ENCODE assay signal across 14 cellular contexts in genomic region chr17:2008332-2009126, GRCh38. TPM values are rescaled to one million over a fixed set of nuclear protein-coding genes. Genes with fewer than 3 reads are reported as not detected.
DNase-seq lines count a peak whose midpoint lies in the region; ATAC-seq and TF ChIP-seq lines count a peak whose summit lies in the region.
"Had no signal": no experiment of that assay in that cellular context is flagged by ENCODE, and none has a peak within 500 bp of the region (broad histone marks: within the 10 kb centered on the region; RNA-seq: fewer than 3 reads in every experiment).

No MANE protein-coding gene starts in this region.

- no peaks in the 10 kb centered on the region for H3K4me1 ChIP-seq in OCI-LY7 (ENCODE audit: insufficient read depth, low read length, poor library complexity, severe bottlenecking)

- DNase-seq in T-helper 2 cell treated with Interferon-gamma antibody and Interleukin-4, amounts not matched to agents 5 μg/mL and 100 μg/mL, for 36 hours (ENCODE audit: low spot score) = no peak
- no peak for DNase-seq in T-helper 2 cell
- no peak for DNase-seq in nephron progenitor cell
- no peak for DNase-seq in OCI-LY7 (ENCODE audit: low spot score)
- DNase-seq in activated naive CD4-positive, alpha-beta T cell treated with anti-CD3 and anti-CD28 coated beads, Interleukin-2, amount 10 ng/mL, durations not matched to agents 7 days and 5 days = no peak
- DNase-seq in activated T-cell treated with anti-CD3 and anti-CD28 coated beads for 4 hours = no peak
- DNase-seq: Calu3, NCI-H1417, NCI-H1930, NCI-H510A, NCI-H82 had no signal

- no peaks in the 10 kb centered on the region for H4K20me1 ChIP-seq in OCI-LY7 (ENCODE audit: insufficient read depth, low read length)

- peak overlapping the region; percentile 37 for H3K27ac Mint-ChIP-seq in T-helper 2 cell treated with Interferon-gamma antibody and Interleukin-4, amounts not matched to agents 5 μg/mL and 100 μg/mL, for 36 hours
- H3K27ac Mint-ChIP-seq in brain (peak overlapping the region in 4 of 5 experiments; percentile 21 to 35 (median 24)), nephron progenitor cell (peak overlapping the region; percentile 83)
- no peak overlapping the region for H3K27ac Mint-ChIP-seq in activated naive CD4-positive, alpha-beta T cell treated with anti-CD3 and anti-CD28 coated beads, Interleukin-2, amount 10 ng/mL, durations not matched to agents 7 days and 5 days

- H3K27me3 Mint-ChIP-seq in T-helper 2 cell treated with Interferon-gamma antibody and Interleukin-4, amounts not matched to agents 5 μg/mL and 100 μg/mL, for 36 hours (ENCODE audit: low read depth) = peaks cover 10% of the 10 kb centered on the region
- peaks cover 9% of the 10 kb centered on the region for H3K27me3 Mint-ChIP-seq in brain
- peaks cover 12% of the 10 kb centered on the region for H3K27me3 Mint-ChIP-seq in nephron progenitor cell (ENCODE audit: low read depth, poor library complexity)
- peaks cover 34% of the 10 kb centered on the region for H3K27me3 Mint-ChIP-seq in activated naive CD4-positive, alpha-beta T cell treated with anti-CD3 and anti-CD28 coated beads, Interleukin-2, amount 10 ng/mL, durations not matched to agents 7 days and 5 days

- no peaks in the 10 kb centered on the region for H3K79me2 ChIP-seq in OCI-LY7 (ENCODE audit: insufficient read depth, low read depth, low read length)

- POLR2A ChIA-PET in OCI-LY7 (lab: Charles Lee) = no interaction called here

- H3K4me2 ChIP-seq in OCI-LY7 (ENCODE audit: low read length) = no peak overlapping the region

- intact Hi-C loops in OCI-LY7 (cut with micrococcal nuclease; ENCODE audit: unreplicated experiment) = no loop called here

- no peaks in the 10 kb centered on the region for H3K9me3 Mint-ChIP-seq in T-helper 2 cell treated with Interferon-gamma antibody and Interleukin-4, amounts not matched to agents 5 μg/mL and 100 μg/mL, for 36 hours
- H3K9me3 Mint-ChIP-seq in brain = peaks cover 0 to 12% (median 9%) of the 10 kb centered on the region in 5 experiments
- H3K9me3 Mint-ChIP-seq in nephron progenitor cell = peaks cover 8% of the 10 kb centered on the region
- no peaks in the 10 kb centered on the region for H3K9me3 Mint-ChIP-seq in activated naive CD4-positive, alpha-beta T cell treated with anti-CD3 and anti-CD28 coated beads, Interleukin-2, amount 10 ng/mL, durations not matched to agents 7 days and 5 days

- BruUV-seq in OCI-LY7 (replicated peaks; lab: Mats Ljungman, UMichigan) = no TSS peak

- CTCF ChIA-PET in OCI-LY7 (lab: Charles Lee; ENCODE audit: unreplicated experiment) = no interaction called here
- CTCF ChIA-PET in activated naive CD4-positive, alpha-beta T cell treated with anti-CD3 and anti-CD28 coated beads, Interleukin-2, amount 10 ng/mL, durations not matched to agents 7 days and 5 days (lab: Charles Lee) = no interaction called here

- TF ChIP-seq CTCF in brain (conservative IDR thresholded peaks at IDR 0.05) (no peak), nephron progenitor cell (IDR thresholded peaks at IDR 0.05) (no peak), OCI-LY7 (conservative IDR thresholded peaks at IDR 0.05; ENCODE audit: low read length) (no peak)

- no peak overlapping the region for H3K4me3 ChIP-seq in OCI-LY7 (ENCODE audit: low read depth, low read length, poor library complexity, severe bottlenecking)
- H3K4me3 ChIP-seq: SJSA1 had no signal

- H3K36me3 Mint-ChIP-seq in T-helper 2 cell treated with Interferon-gamma antibody and Interleukin-4, amounts not matched to agents 5 μg/mL and 100 μg/mL, for 36 hours (ENCODE audit: low read depth) = no peaks in the 10 kb centered on the region
- H3K36me3 Mint-ChIP-seq in brain (peaks cover 15% of the 10 kb centered on the region), nephron progenitor cell (ENCODE audit: low read depth) (no peaks in the 10 kb centered on the region)
- no peaks in the 10 kb centered on the region for H3K36me3 Mint-ChIP-seq in activated naive CD4-positive, alpha-beta T cell treated with anti-CD3 and anti-CD28 coated beads, Interleukin-2, amount 10 ng/mL, durations not matched to agents 7 days and 5 days

- H3K36me3 ChIP-seq in OCI-LY7 (ENCODE audit: insufficient read depth, low read length) = no peaks in the 10 kb centered on the region
- H3K36me3 ChIP-seq: SJSA1 had no signal

- H3K27ac ChIP-seq in OCI-LY7 (ENCODE audit: low read depth, low read length, poor library complexity, severe bottlenecking) = no peak overlapping the region
- H3K27ac ChIP-seq: SJSA1 had no signal

- H3K4me1 Mint-ChIP-seq in T-helper 2 cell treated with Interferon-gamma antibody and Interleukin-4, amounts not matched to agents 5 μg/mL and 100 μg/mL, for 36 hours (ENCODE audit: low read depth) = peaks cover 3% of the 10 kb centered on the region
- peaks cover 17% of the 10 kb centered on the region for H3K4me1 Mint-ChIP-seq in brain
- peaks cover 40% of the 10 kb centered on the region for H3K4me1 Mint-ChIP-seq in nephron progenitor cell
- H3K4me1 Mint-ChIP-seq in activated naive CD4-positive, alpha-beta T cell treated with anti-CD3 and anti-CD28 coated beads, Interleukin-2, amount 10 ng/mL, durations not matched to agents 7 days and 5 days = peaks cover 4% of the 10 kb centered on the region

- H3K9me2 ChIP-seq in OCI-LY7 (ENCODE audit: insufficient read depth, low read length) = no peaks in the 10 kb centered on the region

- no peak overlapping the region for H3K4me3 Mint-ChIP-seq in T-helper 2 cell treated with Interferon-gamma antibody and Interleukin-4, amounts not matched to agents 5 μg/mL and 100 μg/mL, for 36 hours
- no peak overlapping the region for H3K4me3 Mint-ChIP-seq in brain
- no peak overlapping the region for H3K4me3 Mint-ChIP-seq in nephron progenitor cell
- no peak overlapping the region for H3K4me3 Mint-ChIP-seq in activated naive CD4-positive, alpha-beta T cell treated with anti-CD3 and anti-CD28 coated beads, Interleukin-2, amount 10 ng/mL, durations not matched to agents 7 days and 5 days

- H3K9me3 ChIP-seq in OCI-LY7 (ENCODE audit: low read length) = no peaks in the 10 kb centered on the region
- H3K9me3 ChIP-seq: SJSA1 had no signal

- no peak for ATAC-seq in GM19023 (IDR thresholded peaks at IDR 0.05; ENCODE audit: unreplicated experiment)

- H2AFZ ChIP-seq in OCI-LY7 (ENCODE audit: low read length) = no peak overlapping the region

RNA-seq across cellular contexts. Expression of gene RTN4RL1, which starts 16.6 kb away (rescaled TPM):
- polyA plus RNA-seq in brain (ENCODE audit: insufficient read depth, low read depth, low replicate concordance) = 4.3 TPM
- total RNA-seq in OCI-LY7 (2014; rRNA removed; shearing (Covaris generic)) = not detected in 2 replicates
- total RNA-seq in OCI-LY7 (2022) = not detected in 2 replicates
- total RNA-seq: Calu3, SJSA1 had no signal

RNA-seq across cellular contexts. Expression of gene DPH1, which starts 21.4 kb away (rescaled TPM):
- polyA plus RNA-seq in brain (ENCODE audit: insufficient read depth, low read depth, low replicate concordance) = 18.6 TPM
- 26.5 and 30.4 TPM in 2 replicates for total RNA-seq in OCI-LY7 (2014; rRNA removed; shearing (Covaris generic))
- total RNA-seq in OCI-LY7 (2022) = 35.1 and 42.6 TPM in 2 replicates

RNA-seq across cellular contexts. Expression of gene OVCA2, which starts 33.3 kb away (rescaled TPM):
- 28.7 TPM for polyA plus RNA-seq in brain (ENCODE audit: insufficient read depth, low read depth, low replicate concordance)
- total RNA-seq in OCI-LY7 (2014; rRNA removed; shearing (Covaris generic)) = 18.8 and 24.0 TPM in 2 replicates
- total RNA-seq in OCI-LY7 (2022) = 18.2 and 21.9 TPM in 2 replicates

RNA-seq across cellular contexts. Expression of gene HIC1, which starts 46.4 kb away (rescaled TPM):
- 2.6 TPM for polyA plus RNA-seq in brain (ENCODE audit: insufficient read depth, low read depth, low replicate concordance)
- 0.19 TPM in 1 of 2 replicates, not detected in the other for total RNA-seq in OCI-LY7 (2014; rRNA removed; shearing (Covaris generic))
- 0.32 TPM in 1 of 2 replicates, not detected in the other for total RNA-seq in OCI-LY7 (2022)
